9 cellular contexts compared by ENCODE assay signal in the genomic region with DNA sequence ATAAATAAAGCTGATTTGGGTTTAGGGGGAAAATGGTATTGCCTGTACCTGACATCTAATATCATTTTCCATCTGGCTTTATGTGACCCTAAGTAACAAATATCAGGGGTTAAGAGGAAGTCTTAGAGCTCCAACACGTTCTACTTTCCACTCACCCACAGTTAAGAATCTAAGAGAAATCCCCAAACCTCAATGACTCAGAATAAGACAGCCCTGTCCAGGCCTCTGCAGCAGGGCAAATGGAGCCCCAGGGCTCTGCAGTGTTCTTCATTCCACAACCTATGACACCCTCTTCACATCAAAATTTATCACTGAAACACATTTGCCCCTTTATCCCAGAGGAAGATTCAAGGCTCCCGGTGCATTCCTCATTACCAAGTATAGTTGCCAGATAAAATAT. TPM values are rescaled to one million over a fixed set of nuclear protein-coding genes. Genes with fewer than 3 reads are reported as not detected.
A peak's percentile ranks its signal among the peaks of the same experiment; 100 is the strongest.
DNase-seq lines count a peak whose midpoint lies in the region; ATAC-seq, FAIRE-seq and TF ChIP-seq lines count a peak whose summit lies in the region.
"Had no signal": no experiment of that assay in that cellular context is flagged by ENCODE, and none has a peak within 500 bp of the region (broad histone marks: within the 10 kb centered on the region; RNA-seq: fewer than 3 reads in every experiment).

No MANE protein-coding gene starts in this region.

- no peaks in the 10 kb centered on the region for H3K79me2 ChIP-seq in astrocyte (ENCODE audit: insufficient read depth, low read length)

- H3K36me3 Mint-ChIP-seq in astrocyte (ENCODE audit: low read depth, unreplicated experiment) = no peaks in the 10 kb centered on the region
- H3K36me3 Mint-ChIP-seq: activated naive CD4-positive, alpha-beta T cell treated with anti-CD3 and anti-CD28 coated beads, Interleukin-2, amount 50 U/mL, for 24 hours had no signal

- CTCF ChIA-PET in HEK293T (lab: Yijun Ruan, JAX) = interaction anchor here (0.6 kb wide), 1 partner anchor 338 kb away, joined by 3 read pairs; no protein-coding TSS in a partner anchor

- H3K4me2 ChIP-seq in astrocyte (ENCODE audit: low read length) = no peak overlapping the region

- no peaks in the 10 kb centered on the region for H3K27me3 Mint-ChIP-seq in astrocyte (ENCODE audit: low read depth, unreplicated experiment)

- H3K9me3 ChIP-seq in astrocyte (ENCODE audit: insufficient read depth, low read depth, low read length) = no peaks in the 10 kb centered on the region
- no peaks in the 10 kb centered on the region for H3K9me3 ChIP-seq in Peyer's patch

- ATAC-seq in GM21423 (IDR thresholded peaks at IDR 0.05; ENCODE audit: unreplicated experiment) (peak; percentile 99), HG03558 (IDR thresholded peaks at IDR 0.05; ENCODE audit: extremely low read depth, unreplicated experiment) (peak; percentile 100)

- no peak for TF ChIP-seq POLR2A in Peyer's patch (IDR thresholded peaks at IDR 0.05)

- H3K4me1 Mint-ChIP-seq in astrocyte (ENCODE audit: low read depth, unreplicated experiment) = peaks cover 33% of the 10 kb centered on the region
- H3K4me1 Mint-ChIP-seq: activated naive CD4-positive, alpha-beta T cell treated with anti-CD3 and anti-CD28 coated beads, Interleukin-2, amount 50 U/mL, for 24 hours had no signal

- H3K4me3 ChIP-seq in astrocyte (ENCODE audit: insufficient read depth, low read depth, low read length) = no peak overlapping the region
- H3K4me3 ChIP-seq in Peyer's patch = no peak overlapping the region

- DNase-seq in EH (ENCODE audit: low read depth) (peak; percentile 96), astrocyte (ENCODE audit: low read depth) (peak; percentile 60), HuH-7 (ENCODE audit: low spot score) (no peak), HEK293T (ENCODE audit: extremely low spot score) (no peak), RPMI8226 (no peak), Peyer's patch (no peak)

- no peak overlapping the region for H3K4me3 Mint-ChIP-seq in astrocyte (ENCODE audit: unreplicated experiment)
- H3K4me3 Mint-ChIP-seq: activated naive CD4-positive, alpha-beta T cell treated with anti-CD3 and anti-CD28 coated beads, Interleukin-2, amount 50 U/mL, for 24 hours had no signal

- H3K9ac ChIP-seq in astrocyte (ENCODE audit: low read length) = no peak overlapping the region

- POLR2A ChIA-PET in HEK293T (lab: Yijun Ruan, JAX) = no interaction called here

- TF ChIP-seq CTCF in astrocyte (IDR thresholded peaks at IDR 0.05; ENCODE audit: insufficient read depth, low read depth, low read length) (no peak), Peyer's patch (IDR thresholded peaks at IDR 0.05) (no peak)

- peaks cover 1% of the 10 kb centered on the region for H3K4me1 ChIP-seq in astrocyte (ENCODE audit: insufficient read depth, low read length)
- no peaks in the 10 kb centered on the region for H3K4me1 ChIP-seq in Peyer's patch

- H3K27ac Mint-ChIP-seq in astrocyte (ENCODE audit: unreplicated experiment) = peak overlapping the region; percentile 43
- H3K27ac Mint-ChIP-seq: activated naive CD4-positive, alpha-beta T cell treated with anti-CD3 and anti-CD28 coated beads, Interleukin-2, amount 50 U/mL, for 24 hours had no signal

- H2AFZ ChIP-seq in astrocyte (ENCODE audit: low read depth, low read length) = no peak overlapping the region

- H3K27me3 ChIP-seq in astrocyte (ENCODE audit: insufficient read depth, low read length) (no peaks in the 10 kb centered on the region), Peyer's patch (no peaks in the 10 kb centered on the region)

- no peaks in the 10 kb centered on the region for H3K36me3 ChIP-seq in astrocyte (ENCODE audit: insufficient read depth, low read length)
- no peaks in the 10 kb centered on the region for H3K36me3 ChIP-seq in Peyer's patch

- H3K9me3 Mint-ChIP-seq in astrocyte (ENCODE audit: unreplicated experiment) = no peaks in the 10 kb centered on the region
- H3K9me3 Mint-ChIP-seq: activated naive CD4-positive, alpha-beta T cell treated with anti-CD3 and anti-CD28 coated beads, Interleukin-2, amount 50 U/mL, for 24 hours had no signal

- H4K20me1 ChIP-seq in astrocyte (ENCODE audit: insufficient read depth, low read length) = no peaks in the 10 kb centered on the region

- no peak overlapping the region for H3K27ac ChIP-seq in astrocyte (ENCODE audit: low read depth, low read length)
- no peak overlapping the region for H3K27ac ChIP-seq in Peyer's patch

- FAIRE-seq in astrocyte (lab: Jason Lieb, UNC) = peak; percentile 45

TF ChIP-seq in HEK293T, 16 proteins besides CTCF, POLR2A, EP300 and RAD21:
- TF ChIP-seq FOXM1 (IDR thresholded peaks at IDR 0.05; ENCODE audit: borderline replicate concordance) (no peak), ARNT (IDR thresholded peaks at IDR 0.05) (no peak), L3MBTL2 (conservative IDR thresholded peaks at IDR 0.05) (no peak), FOXA1 (IDR thresholded peaks at IDR 0.05) (no peak), ELF4 (IDR thresholded peaks at IDR 0.05) (no peak), TARDBP (IDR thresholded peaks at IDR 0.05) (no peak), FOXK2 (IDR thresholded peaks at IDR 0.05) (no peak), SUZ12 (IDR thresholded peaks at IDR 0.05) (no peak), LEF1 (IDR thresholded peaks at IDR 0.05; ENCODE audit: borderline replicate concordance) (no peak), NFRKB (IDR thresholded peaks at IDR 0.05) (no peak), BHLHE40 (IDR thresholded peaks at IDR 0.05; ENCODE audit: borderline replicate concordance) (no peak), HDGF (IDR thresholded peaks at IDR 0.05; ENCODE audit: borderline replicate concordance) (no peak), ZNF384 (IDR thresholded peaks at IDR 0.05) (no peak), SP1 (IDR thresholded peaks at IDR 0.05) (no peak), CTBP1 (IDR thresholded peaks at IDR 0.05; ENCODE audit: borderline replicate concordance) (no peak)
- TF ChIP-seq, protein P1, sequence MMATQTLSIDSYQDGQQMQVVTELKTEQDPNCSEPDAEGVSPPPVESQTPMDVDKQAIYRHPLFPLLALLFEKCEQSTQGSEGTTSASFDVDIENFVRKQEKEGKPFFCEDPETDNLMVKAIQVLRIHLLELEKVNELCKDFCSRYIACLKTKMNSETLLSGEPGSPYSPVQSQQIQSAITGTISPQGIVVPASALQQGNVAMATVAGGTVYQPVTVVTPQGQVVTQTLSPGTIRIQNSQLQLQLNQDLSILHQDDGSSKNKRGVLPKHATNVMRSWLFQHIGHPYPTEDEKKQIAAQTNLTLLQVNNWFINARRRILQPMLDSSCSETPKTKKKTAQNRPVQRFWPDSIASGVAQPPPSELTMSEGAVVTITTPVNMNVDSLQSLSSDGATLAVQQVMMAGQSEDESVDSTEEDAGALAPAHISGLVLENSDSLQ (IDR thresholded peaks at IDR 0.05) = no peak

RNA-seq across cellular contexts. Expression of gene TENT5A, which starts 20.3 kb away (rescaled TPM):
- 17.8 and 19.7 TPM in 2 replicates for total RNA-seq in astrocyte
- total RNA-seq in Peyer's patch = 10 to 100 TPM; 35.4 to 73.4 (median 58.6) TPM

Comparison
In these comparisons a context has a peak if more than half of its experiments do, and no peak if none do; other contexts are left out.
1. DNase-seq: peak in EH (single experiment) and astrocyte (single experiment); none in HuH-7 (single experiment), HEK293T (single experiment), RPMI8226 (single experiment) and Peyer's patch (0 of 3).